18 cellular contexts compared by ENCODE assay signal in genomic region chr7:90622670-90623069, GRCh38. TPM values are rescaled to one million over a fixed set of nuclear protein-coding genes. Genes with fewer than 3 reads are reported as not detected.
DNase-seq lines count a peak whose midpoint lies in the region; ATAC-seq and TF ChIP-seq lines count a peak whose summit lies in the region.
"Had no signal": no experiment of that assay in that cellular context is flagged by ENCODE, and none has a peak within 500 bp of the region (broad histone marks: within the 10 kb centered on the region; RNA-seq: fewer than 3 reads in every experiment).

No MANE protein-coding gene starts in this region.

- 45% methylated on average over 2 of the region's 2 CpGs for WGBS in smooth muscle cell (ENCODE audit: low lambda C conversion rate)

- TF ChIP-seq CTCF in GM23338 (conservative IDR thresholded peaks at IDR 0.05; ENCODE audit: low read depth in 2 of 2) (no peak), RWPE2 (IDR thresholded peaks at IDR 0.05; ENCODE audit: poor library complexity, severe bottlenecking) (no peak), glutamatergic neuron (IDR thresholded peaks at IDR 0.05; ENCODE audit: partially characterized antibody, unreplicated experiment) (no peak), smooth muscle cell (IDR thresholded peaks at IDR 0.05; ENCODE audit: borderline replicate concordance, insufficient read depth, poor library complexity, severe bottlenecking) (no peak)

- H3K36me3 ChIP-seq in GM23338 (ENCODE audit: insufficient read depth) (no peaks in the 10 kb centered on the region), RWPE2 (ENCODE audit: low read depth) (no peaks in the 10 kb centered on the region), smooth muscle cell (ENCODE audit: low read depth) (no peaks in the 10 kb centered on the region)
- H3K36me3 ChIP-seq: BE2C, SJSA1 had no signal

- H3K36me3 Mint-ChIP-seq in GM23338 (ENCODE audit: low read depth): 0 out of 3 replicates have a peak, but pooled peaks cover 4% of the 10 kb centered on the region
- H3K36me3 Mint-ChIP-seq in glutamatergic neuron (ENCODE audit: unreplicated experiment): no peaks in the 10 kb centered on the region

- H3F3A ChIP-seq in GM23338 (replicated peaks; ENCODE audit: low read depth): no peaks in the 10 kb centered on the region
- no peaks in the 10 kb centered on the region for H3F3A ChIP-seq in smooth muscle cell (ENCODE audit: low read depth)

- no peak for DNase-seq in GM23338 (ENCODE audit: low spot score)
- DNase-seq in RWPE2 (ENCODE audit: low spot score): no peak
- no peak for DNase-seq in glutamatergic neuron
- no peak for DNase-seq in smooth muscle cell (lab: John Stamatoyannopoulos, UW; ENCODE audit: unreplicated experiment)
- no peak for DNase-seq in LoVo (ENCODE audit: low spot score)
- DNase-seq in SHP77 (lab: John Stamatoyannopoulos, UW): no peak
- DNase-seq: BE2C, DMS79, H9, NCI-H1092, NCI-H1436 treated with DMSO at 0.1 percent for 48 hours, NCI-H1930, NCI-H226, NCI-H510A treated with DMSO at 0.1 percent for 48 hours, NCI-H748 treated with DMSO at 0.1 percent for 48 hours had no signal

- H3K27me3 ChIP-seq in GM23338 (ENCODE audit: insufficient read depth) (peaks cover 17% of the 10 kb centered on the region; the same call in 1 of the 2 replicates), RWPE2 (ENCODE audit: insufficient read depth, poor library complexity, severe bottlenecking) (no peaks in the 10 kb centered on the region), smooth muscle cell (ENCODE audit: low read depth) (no peaks in the 10 kb centered on the region)
- H3K27me3 ChIP-seq: BE2C, SJSA1 had no signal

- H3K27ac ChIP-seq in GM23338 (ENCODE audit: low read depth) (no peak overlapping the region), RWPE2 (ENCODE audit: poor library complexity, severe bottlenecking) (peak overlapping the region; percentile 96), smooth muscle cell (ENCODE audit: low read depth) (no peak overlapping the region)
- H3K27ac ChIP-seq: SJSA1 had no signal

- H3K4me3 Mint-ChIP-seq in GM23338 (peak overlapping the region; percentile 11; the same call in 1 of the 3 replicates), glutamatergic neuron (ENCODE audit: unreplicated experiment) (peak overlapping the region; percentile 52)

- H4K20me1 ChIP-seq in GM23338 (replicated peaks; ENCODE audit: insufficient read depth) (no peaks in the 10 kb centered on the region; the same call in 1 of the 2 replicates), smooth muscle cell (ENCODE audit: low read depth) (no peaks in the 10 kb centered on the region)

- H3K79me2 ChIP-seq in GM23338 (replicated peaks; ENCODE audit: insufficient read depth) (peaks cover 22% of the 10 kb centered on the region), smooth muscle cell (ENCODE audit: low read depth) (no peaks in the 10 kb centered on the region)

- no peaks in the 10 kb centered on the region for H3K9me3 ChIP-seq in RWPE2 (ENCODE audit: severe bottlenecking)
- no peaks in the 10 kb centered on the region for H3K9me3 ChIP-seq in smooth muscle cell (replicated peaks; ENCODE audit: low read depth)
- H3K9me3 ChIP-seq: BE2C, SJSA1 had no signal

- no peaks in the 10 kb centered on the region for H3K9me2 ChIP-seq in GM23338 (ENCODE audit: insufficient read depth)

- H2AFZ ChIP-seq in GM23338: no peak overlapping the region
- H2AFZ ChIP-seq in smooth muscle cell (ENCODE audit: low read depth): no peak overlapping the region

- no peak overlapping the region for H3K27ac Mint-ChIP-seq in GM23338
- no peak overlapping the region for H3K27ac Mint-ChIP-seq in glutamatergic neuron (ENCODE audit: unreplicated experiment)

- H3K9me3 Mint-ChIP-seq in GM23338 (no peaks in the 10 kb centered on the region), glutamatergic neuron (ENCODE audit: unreplicated experiment) (peaks cover 6% of the 10 kb centered on the region)
- H3K9me3 Mint-ChIP-seq: H9 had no signal

- H3K4me1 Mint-ChIP-seq in GM23338: peaks cover 78% of the 10 kb centered on the region
- peaks cover 72% of the 10 kb centered on the region for H3K4me1 Mint-ChIP-seq in glutamatergic neuron (ENCODE audit: low read depth, unreplicated experiment)

- H3K9ac ChIP-seq in smooth muscle cell (ENCODE audit: low read depth): no peak overlapping the region

- ATAC-seq in GM23338 (no peak), RWPE2 (ENCODE audit: low read depth) (no peak), GM18520 (IDR thresholded peaks at IDR 0.05; ENCODE audit: unreplicated experiment) (no peak)
- ATAC-seq: Panc1 had no signal

- H3K4me3 ChIP-seq in GM23338 (peak overlapping the region; percentile 24; the same call in 1 of the 2 replicates), RWPE2 (ENCODE audit: severe bottlenecking) (no peak overlapping the region), smooth muscle cell (no peak overlapping the region)
- H3K4me3 ChIP-seq: SJSA1 had no signal

- H3K27me3 Mint-ChIP-seq in GM23338 (ENCODE audit: insufficient read depth, low read depth, poor library complexity) (peaks cover 1% of the 10 kb centered on the region), glutamatergic neuron (ENCODE audit: unreplicated experiment) (no peaks in the 10 kb centered on the region)

- H3K4me2 ChIP-seq in GM23338 (peak overlapping the region; percentile 45), smooth muscle cell (peak overlapping the region; percentile 52)

- peaks cover 70% of the 10 kb centered on the region for H3K4me1 ChIP-seq in GM23338 (ENCODE audit: insufficient read depth)
- H3K4me1 ChIP-seq in RWPE2 (ENCODE audit: insufficient read depth, poor library complexity, severe bottlenecking): peaks cover 52% of the 10 kb centered on the region
- H3K4me1 ChIP-seq in smooth muscle cell (ENCODE audit: low read depth): peaks cover 51% of the 10 kb centered on the region
- H3K4me1 ChIP-seq: BE2C had no signal

TF ChIP-seq in GM23338, 12 proteins besides CTCF, POLR2A, EP300 and RAD21:
- TF ChIP-seq EZH2 (IDR thresholded peaks at IDR 0.05; ENCODE audit: low read depth, unreplicated experiment): no peak
- no peak for TF ChIP-seq EZH2phosphoT487 (IDR thresholded peaks at IDR 0.05; ENCODE audit: unreplicated experiment)

RNA-seq across cellular contexts. Expression of gene CDK14, which starts 26.5 kb away (rescaled TPM):
- 24.0 and 25.9 TPM in 2 replicates for total RNA-seq in GM23338 (2014; rRNA removed; shearing (Covaris generic))
- polyA plus RNA-seq in GM23338 (2016; fragmentation: Nextera tagmentation; extraction: Ambion mirVana) (10.1 and 11.2 TPM in 2 replicates), smooth muscle cell (4.1 and 5.1 TPM in 2 replicates)
- total RNA-seq in glutamatergic neuron (ENCODE audit: unreplicated experiment) (96.5 TPM), smooth muscle cell (5.3 and 11.2 TPM in 2 replicates)
